23 cellular contexts compared by ENCODE assay signal in genomic region chr7:78080241-78080640, GRCh38.
DNase-seq lines count a peak whose midpoint lies in the region.
"Had no signal": no experiment of that assay in that cellular context is flagged by ENCODE, and none has a peak within 500 bp of the region (broad histone marks: within the 10 kb centered on the region; RNA-seq: fewer than 3 reads in every experiment).

No MANE protein-coding gene starts in this region.

- no peaks in the 10 kb centered on the region for H3K36me3 ChIP-seq in trophoblast cell (ENCODE audit: control insufficient read depth in 1 of 2, insufficient read depth in 2 of 2, low read length in 2 of 2)
- H3K36me3 ChIP-seq: MG63 had no signal

- no peak overlapping the region for H3K14ac ChIP-seq in trophoblast cell (ENCODE audit: low read length)

- H2BK120ac ChIP-seq in trophoblast cell (ENCODE audit: insufficient read depth, low read length, poor library complexity) = no peak overlapping the region

- no peaks in the 10 kb centered on the region for H3K9me3 ChIP-seq in trophoblast cell (ENCODE audit: insufficient read depth, low read depth, low read length)
- H3K9me3 ChIP-seq: MG63, SK-N-SH had no signal

- in situ Hi-C loops in KBM-7 (cut with MboI; ENCODE audit: low pct_unique_long_range_greater_than_20kb, low sequenced_read_pairs) = no loop called here

- H3K27me3 ChIP-seq in trophoblast cell (ENCODE audit: insufficient read depth, low read length) = no peaks in the 10 kb centered on the region
- H3K27me3 ChIP-seq: MG63 had no signal

- no peaks in the 10 kb centered on the region for H3K4me1 Mint-ChIP-seq in activated naive CD4-positive, alpha-beta T cell treated with anti-CD3 and anti-CD28 coated beads, Interleukin-2, amount 10 ng/mL, durations not matched to agents 7 days and 5 days

- peaks cover 4 to 12% of the 10 kb centered on the region in 2 experiments for H3K4me1 ChIP-seq in trophoblast cell (ENCODE audit: control insufficient read depth in 1 of 2, insufficient read depth in 2 of 2, low read length in 2 of 2)

- no peak overlapping the region for H2AFZ ChIP-seq in trophoblast cell (ENCODE audit: insufficient read depth, low read length, poor library complexity)

- peak; percentile 41 for DNase-seq in EH (ENCODE audit: low read depth)
- DNase-seq in KBM-7 = peak; percentile 6
- no peak for DNase-seq in caudate nucleus (lab: John Stamatoyannopoulos, UW)
- DNase-seq in trophoblast cell = peak in 1 of 2 donors; percentile 50
- DNase-seq in activated naive CD4-positive, alpha-beta T cell treated with anti-CD3 and anti-CD28 coated beads, Interleukin-2, amount 10 ng/mL, durations not matched to agents 7 days and 5 days = no peak
- DNase-seq in GM19238 (ENCODE audit: insufficient read length, low spot score) = no peak
- no peak for DNase-seq in NCI-H2107 (lab: John Stamatoyannopoulos, UW)
- DNase-seq: 8988T, ACHN, Calu3, DMS153, DND-41, Kasumi-1, MG63, NCI-H1105 treated with DMSO at 0.1 percent for 48 hours, NCI-H146, NCI-H1930, NCI-H446, NCI-H524 treated with DMSO at 0.1 percent for 48 hours, NCI-H774, SIG-M5, SK-N-SH had no signal

- H4K91ac ChIP-seq in trophoblast cell (ENCODE audit: low read depth, low read length) = no peak overlapping the region

- no peaks in the 10 kb centered on the region for H3K27me3 Mint-ChIP-seq in activated naive CD4-positive, alpha-beta T cell treated with anti-CD3 and anti-CD28 coated beads, Interleukin-2, amount 10 ng/mL, durations not matched to agents 7 days and 5 days

- peaks cover 2% of the 10 kb centered on the region for H3K79me1 ChIP-seq in trophoblast cell (ENCODE audit: low read length)

- no peak overlapping the region for H2AK5ac ChIP-seq in trophoblast cell (ENCODE audit: low read length)

- H3K4ac ChIP-seq in trophoblast cell (ENCODE audit: low read depth, low read length) = no peak overlapping the region

- no peak overlapping the region for H3K18ac ChIP-seq in trophoblast cell (ENCODE audit: low read length)

- no peak overlapping the region for H3K23ac ChIP-seq in trophoblast cell (ENCODE audit: low read length)

- H2BK12ac ChIP-seq in trophoblast cell (ENCODE audit: low read length) = no peak overlapping the region

- H4K8ac ChIP-seq in trophoblast cell (ENCODE audit: low read depth, low read length) = no peak overlapping the region

- H3K9ac ChIP-seq in trophoblast cell (ENCODE audit: low read length) = no peak overlapping the region
- H3K9ac ChIP-seq: SK-N-SH had no signal

- CTCF ChIA-PET in activated naive CD4-positive, alpha-beta T cell treated with anti-CD3 and anti-CD28 coated beads, Interleukin-2, amount 10 ng/mL, durations not matched to agents 7 days and 5 days (lab: Charles Lee) = interaction anchor here (0.6 kb wide), 1 partner anchor 14 kb away, joined by 3 read pairs; no protein-coding TSS in a partner anchor

- H3K4me3 ChIP-seq in trophoblast cell (ENCODE audit: low read depth, low read length) = no peak overlapping the region
- H3K4me3 ChIP-seq: GM12878, MG63 had no signal

- no peaks in the 10 kb centered on the region for H3K9me3 Mint-ChIP-seq in activated naive CD4-positive, alpha-beta T cell treated with anti-CD3 and anti-CD28 coated beads, Interleukin-2, amount 10 ng/mL, durations not matched to agents 7 days and 5 days

- H3K27ac ChIP-seq in caudate nucleus (ENCODE audit: low read depth, low read length) (peak overlapping the region; percentile 82), trophoblast cell (ENCODE audit: low read depth, low read length) (peak overlapping the region; percentile 43)

- H3K4me2 ChIP-seq in trophoblast cell (ENCODE audit: low read length) = peak overlapping the region; percentile 6
- H3K4me2 ChIP-seq: SK-N-SH had no signal

- no peak overlapping the region for H2BK5ac ChIP-seq in trophoblast cell (ENCODE audit: low read depth, low read length, poor library complexity)

- H3K4me3 Mint-ChIP-seq in activated naive CD4-positive, alpha-beta T cell treated with anti-CD3 and anti-CD28 coated beads, Interleukin-2, amount 10 ng/mL, durations not matched to agents 7 days and 5 days = no peak overlapping the region

- H3K27ac Mint-ChIP-seq in activated naive CD4-positive, alpha-beta T cell treated with anti-CD3 and anti-CD28 coated beads, Interleukin-2, amount 10 ng/mL, durations not matched to agents 7 days and 5 days = no peak overlapping the region

- no CpG with 5 or more reads among the region's 2 CpGs for WGBS in trophoblast cell (ENCODE audit: extremely low coverage, insufficient coverage, insufficient read length)

- no peaks in the 10 kb centered on the region for H3K79me2 ChIP-seq in trophoblast cell (ENCODE audit: control insufficient read depth, insufficient read depth, low read length, poor library complexity)

- H4K12ac ChIP-seq in trophoblast cell (ENCODE audit: low read depth, low read length) = no peak overlapping the region

- no peaks in the 10 kb centered on the region for H3K36me3 Mint-ChIP-seq in activated naive CD4-positive, alpha-beta T cell treated with anti-CD3 and anti-CD28 coated beads, Interleukin-2, amount 10 ng/mL, durations not matched to agents 7 days and 5 days

Comparison
In these comparisons a context has a peak if more than half of its experiments do, and no peak if none do; other contexts are left out.
1. DNase-seq: peak in EH (single experiment) and KBM-7 (single experiment); none in caudate nucleus (0 of 61), activated naive CD4-positive, alpha-beta T cell treated with anti-CD3 and anti-CD28 coated beads, Interleukin-2, amount 10 ng/mL, durations not matched to agents 7 days and 5 days (single experiment), GM19238 (single experiment) and NCI-H2107 (single experiment).